17 cellular contexts compared by ENCODE assay signal in the genomic region with DNA sequence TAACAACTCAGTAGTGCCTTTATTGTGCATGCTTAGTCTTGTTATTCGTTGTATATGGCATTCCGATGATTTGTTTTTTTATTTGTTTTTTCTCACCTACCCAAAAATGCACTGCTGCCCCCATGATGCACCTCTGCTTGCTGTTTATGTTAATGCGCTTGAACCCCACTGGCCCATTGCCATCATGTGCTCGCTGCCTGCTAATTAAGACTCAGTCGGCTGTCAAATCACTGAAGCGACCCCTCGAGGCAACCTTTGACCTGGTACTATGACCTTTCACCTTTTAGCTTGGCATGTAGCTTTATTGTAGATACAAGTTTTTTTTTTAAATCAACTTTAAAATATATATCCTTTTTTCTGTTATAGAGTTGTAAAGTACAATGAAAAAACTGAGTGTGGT.
DNase-seq lines count a peak whose midpoint lies in the region; ATAC-seq and TF ChIP-seq lines count a peak whose summit lies in the region.
"Had no signal": no experiment of that assay in that cellular context is flagged by ENCODE, and none has a peak within 500 bp of the region (broad histone marks: within the 10 kb centered on the region; RNA-seq: fewer than 3 reads in every experiment).

No MANE protein-coding gene starts in this region.

- H3K36me3 Mint-ChIP-seq in activated T-helper 17 cell treated with anti-CD3 and anti-CD28 coated beads, Interleukin-2, amount 50 U/mL, for 72 hours (ENCODE audit: low read depth), result peaks cover 84% of the 10 kb centered on the region

- ATAC-seq in Right ventricle myocardium superior (ENCODE audit: poor library complexity) (no peak), left lobe of liver (peak; percentile 12)
- no peak for ATAC-seq in activated T-helper 17 cell treated with anti-CD3 and anti-CD28 coated beads, Interleukin-2, amount 50 U/mL, for 72 hours (replicated peaks)
- ATAC-seq: stimulated activated memory B cell treated with anti-CD40 and anti-IgM and Interleukin-4, amounts not matched to agents 10 μg/mL and 1 μg/mL and 100 μg/mL, for 72 hours; upper lobe of right lung had no signal

- H3K9me3 ChIP-seq in right atrium auricular region (no peaks in the 10 kb centered on the region), tibial artery (no peaks in the 10 kb centered on the region)
- H3K9me3 ChIP-seq: upper lobe of right lung had no signal

- H3K27me3 ChIP-seq in right atrium auricular region (no peaks in the 10 kb centered on the region), tibial artery (no peaks in the 10 kb centered on the region)
- H3K27me3 ChIP-seq: hepatocyte, neural progenitor cell, upper lobe of right lung had no signal

- H3K27ac Mint-ChIP-seq in activated T-helper 17 cell treated with anti-CD3 and anti-CD28 coated beads, Interleukin-2, amount 50 U/mL, for 72 hours, result peak overlapping the region; percentile 80
- H3K27ac Mint-ChIP-seq: neural progenitor cell had no signal

- no peak overlapping the region for H3K4me3 ChIP-seq in right atrium auricular region
- H3K4me3 ChIP-seq in tibial artery, result no peak overlapping the region
- H3K4me3 ChIP-seq: hepatocyte, neural progenitor cell, upper lobe of right lung had no signal

- H3K4me1 ChIP-seq in right atrium auricular region (peaks cover 0 to 29% of the 10 kb centered on the region in 2 donors), tibial artery (peaks cover 0 to 96% (median 53%) of the 10 kb centered on the region in 4 donors)
- H3K4me1 ChIP-seq: neural progenitor cell had no signal

- H3K27me3 Mint-ChIP-seq in activated T-helper 17 cell treated with anti-CD3 and anti-CD28 coated beads, Interleukin-2, amount 50 U/mL, for 72 hours, result no peaks in the 10 kb centered on the region
- H3K27me3 Mint-ChIP-seq: stimulated activated memory B cell treated with anti-CD40 and anti-IgM and Interleukin-4, amounts not matched to agents 10 μg/mL and 1 μg/mL and 100 μg/mL, for 72 hours had no signal

- H3K9me3 Mint-ChIP-seq in activated T-helper 17 cell treated with anti-CD3 and anti-CD28 coated beads, Interleukin-2, amount 50 U/mL, for 72 hours, result no peaks in the 10 kb centered on the region
- H3K9me3 Mint-ChIP-seq: neural progenitor cell; stimulated activated memory B cell treated with anti-CD40 and anti-IgM and Interleukin-4, amounts not matched to agents 10 μg/mL and 1 μg/mL and 100 μg/mL, for 72 hours had no signal

- intact Hi-C loops in Right ventricle myocardium superior (cut with DNase I), result no loop called here
- intact Hi-C loops in tibial artery (cut with DNase I; ENCODE audit: low total_unique reads), result loop anchor here (10.0 kb wide), 1 partner anchor 372 kb away; no protein-coding TSS in a partner anchor

- H3K4me1 Mint-ChIP-seq in activated T-helper 17 cell treated with anti-CD3 and anti-CD28 coated beads, Interleukin-2, amount 50 U/mL, for 72 hours, result peaks cover 40% of the 10 kb centered on the region

- H3K36me3 ChIP-seq in right atrium auricular region (peaks cover 21% of the 10 kb centered on the region), tibial artery (peaks cover 16 to 20% (median 20%) of the 10 kb centered on the region in 3 donors)
- H3K36me3 ChIP-seq: neural progenitor cell had no signal

- no peak overlapping the region for H3K4me3 Mint-ChIP-seq in activated T-helper 17 cell treated with anti-CD3 and anti-CD28 coated beads, Interleukin-2, amount 50 U/mL, for 72 hours
- H3K4me3 Mint-ChIP-seq: neural progenitor cell; stimulated activated memory B cell treated with anti-CD40 and anti-IgM and Interleukin-4, amounts not matched to agents 10 μg/mL and 1 μg/mL and 100 μg/mL, for 72 hours had no signal

- DNase-seq in Right ventricle myocardium superior (peak; percentile 53), right atrium auricular region (ENCODE audit: low spot score) (no peak), left lobe of liver (ENCODE audit: low spot score) (no peak), tibial artery (no peak)
- DNase-seq in stimulated activated naive CD4-positive, alpha-beta T cell treated with Interleukin-2 at 50 U/mL for 16 hours (lab: John Stamatoyannopoulos, UW), result no peak
- DNase-seq in stimulated activated CD8-positive, alpha-beta memory T cell treated with anti-CD3 and anti-CD28 coated beads, Interleukin-4, amount 100 ng/mL, for 48 hours, result no peak
- DNase-seq: activated effector memory CD4-positive, alpha-beta T cell treated with anti-CD3 and anti-CD28 coated beads, Interleukin-2, amount 50 U/mL, for 16 hours; COR-L47; GOT3; NCI-H510A; upper lobe of right lung had no signal

- H3K27ac ChIP-seq in right atrium auricular region (no peak overlapping the region), tibial artery (peak overlapping the region; percentile 39 to 50)
- H3K27ac ChIP-seq: hepatocyte, neural progenitor cell, RWPE1, upper lobe of right lung, VCaP had no signal

- TF ChIP-seq CTCF in right atrium auricular region (IDR thresholded peaks at IDR 0.05) (no peak), tibial artery (IDR thresholded peaks at IDR 0.05) (no peak)

Comparison
In these comparisons a context has a peak if more than half of its experiments do, and no peak if none do; other contexts are left out.
1. H3K27ac ChIP-seq: peak in tibial artery (2 of 2); none in right atrium auricular region (0 of 2).